ENCODE assay signal across 15 cellular contexts in genomic region chr6:51562198-51562597, GRCh38.
DNase-seq lines count a peak whose midpoint lies in the region; ATAC-seq, FAIRE-seq and TF ChIP-seq lines count a peak whose summit lies in the region.
"Had no signal": no experiment of that assay in that cellular context is flagged by ENCODE, and none has a peak within 500 bp of the region (broad histone marks: within the 10 kb centered on the region; RNA-seq: fewer than 3 reads in every experiment).

No MANE protein-coding gene starts in this region.

- H3K9me3 Mint-ChIP-seq in activated naive CD8-positive, alpha-beta T cell treated with anti-CD3 and anti-CD28 coated beads, Interleukin-2, amount 50 U/mL, for 24 hours = no peaks in the 10 kb centered on the region
- H3K9me3 Mint-ChIP-seq: naive B cell; T-helper 2 cell treated with Interferon-gamma antibody and Interleukin-4, amounts not matched to agents 5 μg/mL and 100 μg/mL, for 36 hours had no signal

- peaks cover 7% of the 10 kb centered on the region for H3K9me3 ChIP-seq in KOPT-K1 (ENCODE audit: insufficient read depth, low read length, poor library complexity, severe bottlenecking)
- H3K9me3 ChIP-seq: colonic mucosa, sigmoid colon, transverse colon had no signal

- TF ChIP-seq CTCF in dorsolateral prefrontal cortex (IDR thresholded peaks at IDR 0.05 in 54 of 56, conservative IDR thresholded peaks at IDR 0.05 in 2 of 56; ENCODE audit: low read depth in 1 of 56, partially characterized antibody in 56 of 56) = no peak

- ATAC-seq in GM18861 (IDR thresholded peaks at IDR 0.05; ENCODE audit: unreplicated experiment) (peak; percentile 94), GM21447 (IDR thresholded peaks at IDR 0.05; ENCODE audit: unreplicated experiment) (peak; percentile 91), HG03025 (IDR thresholded peaks at IDR 0.05; ENCODE audit: low FRiP score, unreplicated experiment) (peak; percentile 79)
- ATAC-seq in activated naive CD8-positive, alpha-beta T cell treated with anti-CD3 and anti-CD28 coated beads, Interleukin-2, amount 50 U/mL, for 24 hours = no peak

- no peak overlapping the region for H3K4me3 Mint-ChIP-seq in activated naive CD8-positive, alpha-beta T cell treated with anti-CD3 and anti-CD28 coated beads, Interleukin-2, amount 50 U/mL, for 24 hours
- H3K4me3 Mint-ChIP-seq: naive B cell; T-helper 2 cell treated with Interferon-gamma antibody and Interleukin-4, amounts not matched to agents 5 μg/mL and 100 μg/mL, for 36 hours had no signal

- H3K27me3 Mint-ChIP-seq in activated naive CD8-positive, alpha-beta T cell treated with anti-CD3 and anti-CD28 coated beads, Interleukin-2, amount 50 U/mL, for 24 hours = no peaks in the 10 kb centered on the region
- H3K27me3 Mint-ChIP-seq: naive B cell had no signal

- no peaks in the 10 kb centered on the region for H3K4me1 Mint-ChIP-seq in activated naive CD8-positive, alpha-beta T cell treated with anti-CD3 and anti-CD28 coated beads, Interleukin-2, amount 50 U/mL, for 24 hours
- H3K4me1 Mint-ChIP-seq: naive B cell had no signal

- H3K36me3 Mint-ChIP-seq in activated naive CD8-positive, alpha-beta T cell treated with anti-CD3 and anti-CD28 coated beads, Interleukin-2, amount 50 U/mL, for 24 hours (ENCODE audit: low read depth) = no peaks in the 10 kb centered on the region
- H3K36me3 Mint-ChIP-seq: naive B cell had no signal

- intact Hi-C loops in dorsolateral prefrontal cortex (cut with DNase I) = no loop called here

- no peak overlapping the region for H3K4me3 ChIP-seq in dorsolateral prefrontal cortex
- H3K4me3 ChIP-seq: colonic mucosa, sigmoid colon, transverse colon had no signal

- POLR2A ChIA-PET in HEK293T (lab: Yijun Ruan, JAX) = no interaction called here

- no peaks in the 10 kb centered on the region for H3K36me3 ChIP-seq in KOPT-K1 (ENCODE audit: insufficient read depth, low read length)
- H3K36me3 ChIP-seq: colonic mucosa, sigmoid colon, transverse colon had no signal

- DNase-seq in dorsolateral prefrontal cortex = no peak
- no peak for DNase-seq in activated naive CD8-positive, alpha-beta T cell treated with anti-CD3 and anti-CD28 coated beads, Interleukin-2, amount 50 U/mL, for 24 hours
- no peak for DNase-seq in H54 (ENCODE audit: insufficient read length, low spot score)
- DNase-seq in HEK293T (ENCODE audit: extremely low spot score) = no peak
- DNase-seq: colonic mucosa, naive B cell, NCI-H1694 treated with DMSO at 0.1 percent for 48 hours, sigmoid colon, transverse colon had no signal

- no peak overlapping the region for H3K27ac Mint-ChIP-seq in activated naive CD8-positive, alpha-beta T cell treated with anti-CD3 and anti-CD28 coated beads, Interleukin-2, amount 50 U/mL, for 24 hours
- H3K27ac Mint-ChIP-seq: naive B cell; T-helper 2 cell treated with Interferon-gamma antibody and Interleukin-4, amounts not matched to agents 5 μg/mL and 100 μg/mL, for 36 hours had no signal

- no peak for TF ChIP-seq POLR2A in H54 (IDR thresholded peaks at IDR 0.05; ENCODE audit: low read depth, low read length)

- peak overlapping the region; percentile 94 for H3K27ac ChIP-seq in KOPT-K1 (ENCODE audit: low read depth, low read length, poor library complexity, severe bottlenecking)
- no peak overlapping the region for H3K27ac ChIP-seq in dorsolateral prefrontal cortex
- H3K27ac ChIP-seq: colonic mucosa, sigmoid colon, transverse colon had no signal

- CTCF ChIA-PET in HEK293T (lab: Yijun Ruan, JAX) = no interaction called here

- no peak for FAIRE-seq in H54 (lab: Jason Lieb, UNC)
- FAIRE-seq: GM12892 had no signal

- H3K27me3 ChIP-seq in dorsolateral prefrontal cortex = peaks cover 0 to 41% (median 0%) of the 10 kb centered on the region in 45 donors
- H3K27me3 ChIP-seq: colonic mucosa, sigmoid colon, transverse colon had no signal

TF ChIP-seq in HEK293T, 16 proteins besides CTCF, POLR2A, EP300 and RAD21:
- TF ChIP-seq ELF4 (IDR thresholded peaks at IDR 0.05) (no peak), BHLHE40 (IDR thresholded peaks at IDR 0.05; ENCODE audit: borderline replicate concordance) (no peak), HDGF (IDR thresholded peaks at IDR 0.05; ENCODE audit: borderline replicate concordance) (no peak), CTBP1 (IDR thresholded peaks at IDR 0.05; ENCODE audit: borderline replicate concordance) (no peak), NFRKB (IDR thresholded peaks at IDR 0.05) (no peak)
